Comparison of ENCODE assay signal across 1 cellular context in genomic region chr2:108267117-108267516, GRCh38.
TF ChIP-seq lines count a peak whose summit lies in the region.

No MANE protein-coding gene starts in this region.

TF ChIP-seq in GM23338, 12 proteins besides CTCF, POLR2A, EP300 and RAD21 (continued from another document):
- TF ChIP-seq, protein P1, sequence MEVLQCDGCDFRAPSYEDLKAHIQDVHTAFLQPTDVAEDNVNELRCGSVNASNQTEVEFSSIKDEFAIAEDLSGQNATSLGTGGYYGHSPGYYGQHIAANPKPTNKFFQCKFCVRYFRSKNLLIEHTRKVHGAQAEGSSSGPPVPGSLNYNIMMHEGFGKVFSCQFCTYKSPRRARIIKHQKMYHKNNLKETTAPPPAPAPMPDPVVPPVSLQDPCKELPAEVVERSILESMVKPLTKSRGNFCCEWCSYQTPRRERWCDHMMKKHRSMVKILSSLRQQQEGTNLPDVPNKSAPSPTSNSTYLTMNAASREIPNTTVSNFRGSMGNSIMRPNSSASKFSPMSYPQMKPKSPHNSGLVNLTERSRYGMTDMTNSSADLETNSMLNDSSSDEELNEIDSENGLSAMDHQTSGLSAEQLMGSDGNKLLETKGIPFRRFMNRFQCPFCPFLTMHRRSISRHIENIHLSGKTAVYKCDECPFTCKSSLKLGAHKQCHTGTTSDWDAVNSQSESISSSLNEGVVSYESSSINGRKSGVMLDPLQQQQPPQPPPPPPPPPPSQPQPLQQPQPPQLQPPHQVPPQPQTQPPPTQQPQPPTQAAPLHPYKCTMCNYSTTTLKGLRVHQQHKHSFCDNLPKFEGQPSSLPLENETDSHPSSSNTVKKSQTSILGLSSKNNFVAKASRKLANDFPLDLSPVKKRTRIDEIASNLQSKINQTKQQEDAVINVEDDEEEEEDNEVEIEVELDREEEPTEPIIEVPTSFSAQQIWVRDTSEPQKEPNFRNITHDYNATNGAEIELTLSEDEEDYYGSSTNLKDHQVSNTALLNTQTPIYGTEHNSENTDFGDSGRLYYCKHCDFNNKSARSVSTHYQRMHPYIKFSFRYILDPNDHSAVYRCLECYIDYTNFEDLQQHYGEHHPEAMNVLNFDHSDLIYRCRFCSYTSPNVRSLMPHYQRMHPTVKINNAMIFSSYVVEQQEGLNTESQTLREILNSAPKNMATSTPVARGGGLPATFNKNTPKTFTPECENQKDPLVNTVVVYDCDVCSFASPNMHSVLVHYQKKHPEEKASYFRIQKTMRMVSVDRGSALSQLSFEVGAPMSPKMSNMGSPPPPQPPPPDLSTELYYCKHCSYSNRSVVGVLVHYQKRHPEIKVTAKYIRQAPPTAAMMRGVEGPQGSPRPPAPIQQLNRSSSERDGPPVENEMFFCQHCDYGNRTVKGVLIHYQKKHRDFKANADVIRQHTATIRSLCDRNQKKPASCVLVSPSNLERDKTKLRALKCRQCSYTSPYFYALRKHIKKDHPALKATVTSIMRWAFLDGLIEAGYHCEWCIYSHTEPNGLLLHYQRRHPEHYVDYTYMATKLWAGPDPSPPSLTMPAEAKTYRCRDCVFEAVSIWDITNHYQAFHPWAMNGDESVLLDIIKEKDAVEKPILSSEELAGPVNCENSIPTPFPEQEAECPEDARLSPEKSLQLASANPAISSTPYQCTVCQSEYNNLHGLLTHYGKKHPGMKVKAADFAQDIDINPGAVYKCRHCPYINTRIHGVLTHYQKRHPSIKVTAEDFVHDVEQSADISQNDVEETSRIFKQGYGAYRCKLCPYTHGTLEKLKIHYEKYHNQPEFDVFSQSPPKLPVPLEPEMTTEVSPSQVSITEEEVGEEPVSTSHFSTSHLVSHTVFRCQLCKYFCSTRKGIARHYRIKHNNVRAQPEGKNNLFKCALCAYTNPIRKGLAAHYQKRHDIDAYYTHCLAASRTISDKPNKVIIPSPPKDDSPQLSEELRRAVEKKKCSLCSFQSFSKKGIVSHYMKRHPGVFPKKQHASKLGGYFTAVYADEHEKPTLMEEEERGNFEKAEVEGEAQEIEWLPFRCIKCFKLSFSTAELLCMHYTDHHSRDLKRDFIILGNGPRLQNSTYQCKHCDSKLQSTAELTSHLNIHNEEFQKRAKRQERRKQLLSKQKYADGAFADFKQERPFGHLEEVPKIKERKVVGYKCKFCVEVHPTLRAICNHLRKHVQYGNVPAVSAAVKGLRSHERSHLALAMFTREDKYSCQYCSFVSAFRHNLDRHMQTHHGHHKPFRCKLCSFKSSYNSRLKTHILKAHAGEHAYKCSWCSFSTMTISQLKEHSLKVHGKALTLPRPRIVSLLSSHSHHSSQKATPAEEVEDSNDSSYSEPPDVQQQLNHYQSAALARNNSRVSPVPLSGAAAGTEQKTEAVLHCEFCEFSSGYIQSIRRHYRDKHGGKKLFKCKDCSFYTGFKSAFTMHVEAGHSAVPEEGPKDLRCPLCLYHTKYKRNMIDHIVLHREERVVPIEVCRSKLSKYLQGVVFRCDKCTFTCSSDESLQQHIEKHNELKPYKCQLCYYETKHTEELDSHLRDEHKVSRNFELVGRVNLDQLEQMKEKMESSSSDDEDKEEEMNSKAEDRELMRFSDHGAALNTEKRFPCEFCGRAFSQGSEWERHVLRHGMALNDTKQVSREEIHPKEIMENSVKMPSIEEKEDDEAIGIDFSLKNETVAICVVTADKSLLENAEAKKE (CRISPR knock-in tag; IDR thresholded peaks at IDR 0.05) = no peak
- TF ChIP-seq EZH2 (IDR thresholded peaks at IDR 0.05; ENCODE audit: low read depth, unreplicated experiment) = no peak
TF ChIP-seq in GM23338: peak in this region for 0.
